Comparison of ENCODE assay signal across 1 cellular context in genomic region chr12:120437735-120438494, GRCh38.
A peak's percentile ranks its signal among the peaks of the same experiment; 100 is the strongest.
TF ChIP-seq lines count a peak whose summit lies in the region.

Gene COX6A1, plus strand, starts transcription at chr12:120438113. Its CDS starts 14 bp downstream, at chr12:120438127.

TF ChIP-seq in HepG2, 621 proteins besides CTCF, POLR2A, EP300 and RAD21 (continued from another document):
- TF ChIP-seq ZXDC (CRISPR knock-in tag; IDR thresholded peaks at IDR 0.05), result no peak
- no peak for TF ChIP-seq TBP (CRISPR knock-in tag; IDR thresholded peaks at IDR 0.05)
- peak; percentile 17; the same call in 1 of the 2 replicates for TF ChIP-seq SIX1 (CRISPR knock-in tag; IDR thresholded peaks at IDR 0.05; ENCODE audit: borderline replicate concordance)
- no peak for TF ChIP-seq MXD4 (CRISPR knock-in tag; IDR thresholded peaks at IDR 0.05)
- TF ChIP-seq CBX2 (IDR thresholded peaks at IDR 0.05; ENCODE audit: low read depth, low read length), result no peak
- no peak for TF ChIP-seq CBX2 (CRISPR knock-in tag; IDR thresholded peaks at IDR 0.05; ENCODE audit: low read depth)
- no peak for TF ChIP-seq ONECUT2 (CRISPR knock-in tag; IDR thresholded peaks at IDR 0.05)
- TF ChIP-seq ZNF33A (CRISPR knock-in tag; IDR thresholded peaks at IDR 0.05; ENCODE audit: borderline replicate concordance), result no peak
- no peak; the same call in 1 of the 2 replicates for TF ChIP-seq ZNF136 (CRISPR knock-in tag; IDR thresholded peaks at IDR 0.05; ENCODE audit: low read depth)
- TF ChIP-seq ZNF224 (CRISPR knock-in tag; IDR thresholded peaks at IDR 0.05), result no peak; the same call in 1 of the 2 replicates
- 0 out of 2 replicates have a peak, but pooled peaks have one; percentile 39 for TF ChIP-seq NR0B2 (CRISPR knock-in tag; IDR thresholded peaks at IDR 0.05)
- no peak for TF ChIP-seq ZNF530 (CRISPR knock-in tag; IDR thresholded peaks at IDR 0.05; ENCODE audit: low read depth)
- TF ChIP-seq ZNF513 (CRISPR knock-in tag; conservative IDR thresholded peaks at IDR 0.05), result no peak
- TF ChIP-seq ZFP1 (CRISPR knock-in tag; IDR thresholded peaks at IDR 0.05), result peak; percentile 70; the same call in 1 of the 2 replicates
- TF ChIP-seq SRSF1 (optimal IDR thresholded peaks at IDR 0.05; ENCODE audit: low read depth, low read length), result peak; percentile 72
- 0 out of 2 replicates have a peak, but pooled peaks have one; percentile 52 for TF ChIP-seq ETV6 (CRISPR knock-in tag; conservative IDR thresholded peaks at IDR 0.05)
- no peak for TF ChIP-seq ZSCAN29 (CRISPR knock-in tag; conservative IDR thresholded peaks at IDR 0.05)
- no peak for TF ChIP-seq THRA (CRISPR knock-in tag; IDR thresholded peaks at IDR 0.05; ENCODE audit: borderline replicate concordance)
- 0 out of 2 replicates have a peak, but pooled peaks have one; percentile 60 for TF ChIP-seq ZFP90 (CRISPR knock-in tag; IDR thresholded peaks at IDR 0.05; ENCODE audit: borderline replicate concordance)
- no peak for TF ChIP-seq ZNF234 (CRISPR knock-in tag; conservative IDR thresholded peaks at IDR 0.05)
- TF ChIP-seq ZNF282 (IDR thresholded peaks at IDR 0.05; ENCODE audit: partially characterized antibody), result no peak
- no peak for TF ChIP-seq ZNF775 (CRISPR knock-in tag; IDR thresholded peaks at IDR 0.05; ENCODE audit: borderline replicate concordance)
- 0 out of 2 replicates have a peak, but pooled peaks have one; percentile 30 for TF ChIP-seq ZBTB42 (CRISPR knock-in tag; IDR thresholded peaks at IDR 0.05)
- TF ChIP-seq FOXA1 (IDR thresholded peaks at IDR 0.05), result no peak
- TF ChIP-seq FOXA1 (CRISPR knock-in tag; IDR thresholded peaks at IDR 0.05), result no peak
- no peak for TF ChIP-seq ZNF629 (CRISPR knock-in tag; conservative IDR thresholded peaks at IDR 0.05)
- peak; percentile 76 for TF ChIP-seq ELF3 (CRISPR knock-in tag; IDR thresholded peaks at IDR 0.05)
- no peak for TF ChIP-seq PCBP1 (IDR thresholded peaks at IDR 0.05; ENCODE audit: borderline replicate concordance, low read depth, low read length)
- no peak for TF ChIP-seq ZSCAN30 (CRISPR knock-in tag; IDR thresholded peaks at IDR 0.05)
- TF ChIP-seq CAMTA2 (CRISPR knock-in tag; IDR thresholded peaks at IDR 0.05; ENCODE audit: borderline replicate concordance), result no peak
- TF ChIP-seq ZNF20 (CRISPR knock-in tag; IDR thresholded peaks at IDR 0.05), result no peak
- no peak; the same call in 1 of the 2 replicates for TF ChIP-seq ZNF318 (CRISPR knock-in tag; IDR thresholded peaks at IDR 0.05)
- TF ChIP-seq MLLT10 (CRISPR knock-in tag; IDR thresholded peaks at IDR 0.05), result no peak
- no peak for TF ChIP-seq FOXO1 (CRISPR knock-in tag; IDR thresholded peaks at IDR 0.05)
